In the genomic region with DNA sequence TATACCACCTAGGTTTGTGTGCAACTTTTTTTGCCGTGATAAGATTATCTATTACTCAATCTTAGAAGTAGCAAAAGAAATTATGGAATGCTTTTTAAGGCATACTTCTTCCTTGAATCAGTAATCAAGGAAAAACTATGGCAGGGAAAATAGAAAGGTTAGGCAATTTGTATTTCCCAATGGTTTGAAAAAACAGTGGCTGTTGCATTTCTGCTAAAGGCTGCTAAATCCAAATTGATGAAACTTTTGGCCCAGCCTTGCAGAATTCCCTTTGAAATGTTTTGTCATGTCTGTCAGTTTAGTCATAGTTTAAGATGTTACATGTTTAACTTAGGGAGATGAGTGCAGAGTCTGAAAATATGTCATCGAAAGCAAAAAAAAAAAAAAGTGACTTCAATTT, we compare ENCODE assay signal across 24 cellular contexts.
"Had no signal": no experiment of that assay in that cellular context is flagged by ENCODE, and none has a peak within 500 bp of the region (broad histone marks: within the 10 kb centered on the region; RNA-seq: fewer than 3 reads in every experiment).

No MANE protein-coding gene starts in this region.

- H3K4me1 ChIP-seq: ascending aorta, body of pancreas, SJSA1 had no signal

- H3K9me3 ChIP-seq: ascending aorta, body of pancreas, SJSA1 had no signal

- H3K27ac ChIP-seq: ascending aorta, body of pancreas, SJSA1 had no signal

- DNase-seq: activated B cell treated with CpG ODN at 0.5 μM for 24 hours; activated CD4-positive, alpha-beta T cell treated with anti-CD3 and anti-CD28 coated beads for 1 hour; activated CD4-positive, alpha-beta T cell treated with anti-CD3 and anti-CD28 coated beads, Interleukin-2, amount 10 ng/mL, durations not matched to agents 24 days and 14 days; activated CD4-positive, alpha-beta T cell treated with anti-CD3 and anti-CD28 coated beads, Interleukin-2, amount 50 U/mL, for 48 hours; activated CD8-positive, alpha-beta memory T cell treated with anti-CD3 and anti-CD28 coated beads, Interleukin-2, amount 10 ng/mL, durations not matched to agents 7 days and 5 days; activated effector memory CD4-positive, alpha-beta T cell treated with Interleukin-2 at 50 U/mL for 16 hours; activated naive CD4-positive, alpha-beta T cell; activated T-cell treated with anti-CD3 and anti-CD28 coated beads, Interleukin-2, amount 50 U/mL, for 24 hours; amniotic stem cell; body of pancreas; Kasumi-1; KBM-7; NCI-H1092; NCI-H1417 treated with DMSO at 0.1 percent for 48 hours; NCI-H1694; NCI-H2029 treated with DMSO at 0.1 percent for 48 hours; NCI-H510A treated with DMSO at 0.1 percent for 48 hours; NCI-H69; PC-3; SHP77; T-helper 2 cell; T1000 had no signal

- H3K36me3 ChIP-seq: ascending aorta, SJSA1 had no signal

- H3K27me3 ChIP-seq: ascending aorta, body of pancreas had no signal

- H3K4me3 ChIP-seq: ascending aorta, body of pancreas, SJSA1 had no signal

- ATAC-seq: activated CD8-positive, alpha-beta memory T cell treated with anti-CD3 and anti-CD28 coated beads, Interleukin-2, amount 10 ng/mL, durations not matched to agents 7 days and 5 days; body of pancreas; PC-3 had no signal
